ENCODE assay signal across 8 cellular contexts in the genomic region with DNA sequence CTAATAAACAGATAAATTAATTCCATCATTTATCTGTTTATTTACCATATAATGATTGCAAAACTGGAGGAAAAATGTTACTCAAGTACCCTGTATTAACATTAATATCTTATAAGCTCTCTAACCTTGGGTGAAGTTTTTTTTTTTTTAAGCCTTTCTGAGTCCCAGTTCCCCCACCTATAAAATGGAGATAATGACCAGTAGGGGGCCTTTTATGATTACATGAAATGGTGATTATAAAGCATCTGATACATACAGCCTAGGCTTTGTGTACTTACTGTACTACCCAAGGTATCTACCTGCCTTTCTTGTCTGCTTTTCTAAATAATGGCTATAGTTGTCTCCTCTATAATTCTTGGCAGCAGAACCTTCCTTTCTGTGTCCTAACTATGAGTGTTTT. TPM values are rescaled to one million over a fixed set of nuclear protein-coding genes. Genes with fewer than 3 reads are reported as not detected.
DNase-seq lines count a peak whose midpoint lies in the region; ATAC-seq and TF ChIP-seq lines count a peak whose summit lies in the region.

No MANE protein-coding gene starts in this region.

- H3K27me3 Mint-ChIP-seq in activated naive CD8-positive, alpha-beta T cell treated with anti-CD3 and anti-CD28 coated beads, Interleukin-2, amount 50 U/mL, for 24 hours = peaks cover 2% of the 10 kb centered on the region
- peaks cover 43% of the 10 kb centered on the region for H3K27me3 Mint-ChIP-seq in mesothelial cell of epicardium (ENCODE audit: low read depth)

- H3K9ac ChIP-seq in Loucy (ENCODE audit: low read depth, low read length, poor library complexity, severe bottlenecking) = no peak overlapping the region

- no peaks in the 10 kb centered on the region for H3K9me3 ChIP-seq in Loucy (ENCODE audit: insufficient read depth, low read depth, low read length)

- no peaks in the 10 kb centered on the region for H3K9me3 Mint-ChIP-seq in activated naive CD8-positive, alpha-beta T cell treated with anti-CD3 and anti-CD28 coated beads, Interleukin-2, amount 50 U/mL, for 24 hours
- H3K9me3 Mint-ChIP-seq in mesothelial cell of epicardium = no peaks in the 10 kb centered on the region

- peak; percentile 17 for DNase-seq in DMS153 (lab: John Stamatoyannopoulos, UW)
- no peak for DNase-seq in activated naive CD8-positive, alpha-beta T cell treated with anti-CD3 and anti-CD28 coated beads, Interleukin-2, amount 50 U/mL, for 24 hours
- no peak for DNase-seq in mesothelial cell of epicardium (ENCODE audit: low spot score in 2 of 2, unreplicated experiment in 2 of 2)
- no peak for DNase-seq in AG20443 (ENCODE audit: low spot score)
- no peak for DNase-seq in effector CD8-positive, alpha-beta T cell (lab: John Stamatoyannopoulos, UW)

- H3K27ac Mint-ChIP-seq in activated naive CD8-positive, alpha-beta T cell treated with anti-CD3 and anti-CD28 coated beads, Interleukin-2, amount 50 U/mL, for 24 hours = no peak overlapping the region
- no peak overlapping the region for H3K27ac Mint-ChIP-seq in mesothelial cell of epicardium

- no peak for TF ChIP-seq POLR2A in GM18505 (IDR thresholded peaks at IDR 0.05; ENCODE audit: borderline replicate concordance, extremely low read depth, insufficient read depth, insufficient read length)

- no peak overlapping the region for H3K4me3 Mint-ChIP-seq in activated naive CD8-positive, alpha-beta T cell treated with anti-CD3 and anti-CD28 coated beads, Interleukin-2, amount 50 U/mL, for 24 hours
- no peak overlapping the region for H3K4me3 Mint-ChIP-seq in mesothelial cell of epicardium

- 0 out of 2 replicates have a peak overlapping the region, but pooled peaks have one; percentile 55 for H2AFZ ChIP-seq in Loucy (ENCODE audit: low read length)

- peak; percentile 61 for ATAC-seq in activated naive CD8-positive, alpha-beta T cell treated with anti-CD3 and anti-CD28 coated beads, Interleukin-2, amount 50 U/mL, for 24 hours
- ATAC-seq in HG02870 (IDR thresholded peaks at IDR 0.05; ENCODE audit: unreplicated experiment) (no peak), GM18505 (IDR thresholded peaks at IDR 0.05; ENCODE audit: unreplicated experiment) (no peak)

- H3K79me2 ChIP-seq in Loucy (ENCODE audit: insufficient read depth, low read length) = no peaks in the 10 kb centered on the region

- TF ChIP-seq CTCF in Loucy (conservative IDR thresholded peaks at IDR 0.05; ENCODE audit: low read length) (peak; percentile 73), mesothelial cell of epicardium (IDR thresholded peaks at IDR 0.05; ENCODE audit: unreplicated experiment) (peak; percentile 62)

- H3K36me3 ChIP-seq in Loucy (ENCODE audit: insufficient read depth, low read length) = no peaks in the 10 kb centered on the region

- H3K9me2 ChIP-seq in Loucy (replicated peaks; ENCODE audit: low read depth, low read length) = no peaks in the 10 kb centered on the region

- no peaks in the 10 kb centered on the region for H3F3A ChIP-seq in Loucy (ENCODE audit: low read depth)

- no peak overlapping the region for H3K4me2 ChIP-seq in Loucy (ENCODE audit: low read depth, low read length, poor library complexity, severe bottlenecking)

- no peaks in the 10 kb centered on the region for H3K4me1 ChIP-seq in Loucy (ENCODE audit: insufficient read depth, low read length, poor library complexity, severe bottlenecking)

- no peaks in the 10 kb centered on the region for H4K20me1 ChIP-seq in Loucy (ENCODE audit: insufficient read depth, low read length, poor library complexity, severe bottlenecking)

- no peaks in the 10 kb centered on the region for H3K4me1 Mint-ChIP-seq in activated naive CD8-positive, alpha-beta T cell treated with anti-CD3 and anti-CD28 coated beads, Interleukin-2, amount 50 U/mL, for 24 hours
- peaks cover 4% of the 10 kb centered on the region for H3K4me1 Mint-ChIP-seq in mesothelial cell of epicardium

- no peaks in the 10 kb centered on the region for H3K27me3 ChIP-seq in Loucy (ENCODE audit: insufficient read depth, low read length, poor library complexity, severe bottlenecking)

- no peaks in the 10 kb centered on the region for H3K36me3 Mint-ChIP-seq in activated naive CD8-positive, alpha-beta T cell treated with anti-CD3 and anti-CD28 coated beads, Interleukin-2, amount 50 U/mL, for 24 hours (ENCODE audit: low read depth)
- no peaks in the 10 kb centered on the region for H3K36me3 Mint-ChIP-seq in mesothelial cell of epicardium

- H3K4me3 ChIP-seq in Loucy (ENCODE audit: low read length, poor library complexity, severe bottlenecking) = no peak overlapping the region

RNA-seq across cellular contexts. Expression of gene LRRC36, which starts 22.6 kb away (rescaled TPM):
- total RNA-seq in mesothelial cell of epicardium = 0.20 to 0.55 TPM (median 0.36 TPM) in 3 replicates

RNA-seq across cellular contexts. Expression of gene KCTD19, which starts 22.6 kb away (rescaled TPM):
- total RNA-seq in mesothelial cell of epicardium = 0.52 to 1.1 TPM (median 0.84 TPM) in 3 replicates

RNA-seq across cellular contexts. Expression of gene TPPP3, which starts 44.1 kb away (rescaled TPM):
- total RNA-seq in mesothelial cell of epicardium = 5.5 to 6.2 TPM (median 5.7 TPM) in 3 replicates
